20 cellular contexts compared by ENCODE assay signal in genomic region chr9:133777111-133777791, GRCh38. TPM values are rescaled to one million over a fixed set of nuclear protein-coding genes. Genes with fewer than 3 reads are reported as not detected.
DNase-seq lines count a peak whose midpoint lies in the region; ATAC-seq, FAIRE-seq and TF ChIP-seq lines count a peak whose summit lies in the region.
"Had no signal": no experiment of that assay in that cellular context is flagged by ENCODE, and none has a peak within 500 bp of the region (broad histone marks: within the 10 kb centered on the region; RNA-seq: fewer than 3 reads in every experiment).

No MANE protein-coding gene starts in this region.

- no peak overlapping the region for H2AFZ ChIP-seq in HepG2 (ENCODE audit: low read length)

- no peak overlapping the region for H3K4me3 Mint-ChIP-seq in endodermal cell
- H3K4me3 Mint-ChIP-seq: CD8-positive, alpha-beta T cell had no signal

- ATAC-seq in HepG2 (no peak), HG03196 (IDR thresholded peaks at IDR 0.05; ENCODE audit: unreplicated experiment) (no peak)
- ATAC-seq: CD8-positive, alpha-beta T cell had no signal

- peaks cover 29% of the 10 kb centered on the region for H3K36me3 Mint-ChIP-seq in endodermal cell (ENCODE audit: low read depth)
- H3K36me3 Mint-ChIP-seq: CD8-positive, alpha-beta T cell had no signal

- no peaks in the 10 kb centered on the region; the same call in 1 of the 2 replicates for H4K20me1 ChIP-seq in HepG2 (ENCODE audit: insufficient read depth, low read length)

- CTCF ChIA-PET in HepG2 (lab: Yijun Ruan, JAX; ENCODE audit: low intra/inter-chr PET ratio, low total read pairs) = no interaction called here

- H3K9ac ChIP-seq in endodermal cell (ENCODE audit: extremely low read depth, low read length, poor library complexity, severe bottlenecking) = no peak overlapping the region
- no peak overlapping the region for H3K9ac ChIP-seq in HepG2 (ENCODE audit: insufficient read depth, low read depth, low read length)

- POLR2A ChIA-PET in HepG2 (lab: Yijun Ruan, JAX) = no interaction called here

- no peaks in the 10 kb centered on the region for H3K9me3 Mint-ChIP-seq in endodermal cell
- H3K9me3 Mint-ChIP-seq: CD8-positive, alpha-beta T cell had no signal

- no peak for TF ChIP-seq POLR2A in HepG2 (IDR thresholded peaks at IDR 0.05; ENCODE audit: insufficient read depth in 1 of 2, low read depth in 2 of 2, low read length in 2 of 2)
- no peak for TF ChIP-seq POLR2A in spleen (IDR thresholded peaks at IDR 0.05)

- H3K36me3 ChIP-seq in endodermal cell (ENCODE audit: control insufficient read depth, insufficient read depth, low read length) = peaks cover 39% of the 10 kb centered on the region
- peaks cover 38 to 72% of the 10 kb centered on the region in 2 experiments; a peak in 4 of 5 replicates for H3K36me3 ChIP-seq in HepG2 (replicated peaks in 1 of 2; ENCODE audit: control insufficient read depth in 1 of 2, insufficient read depth in 2 of 2, low read length in 2 of 2)
- H3K36me3 ChIP-seq in spleen = peaks cover 0 to 92% (median 49%) of the 10 kb centered on the region in 6 donors

- H3K9me3 ChIP-seq in endodermal cell (ENCODE audit: control insufficient read depth, low read length) (peaks cover 7% of the 10 kb centered on the region), HepG2 (ENCODE audit: low read length) (0 out of 2 replicates have a peak, but pooled peaks cover 5% of the 10 kb centered on the region), spleen (peaks cover 0 to 15% (median 3%) of the 10 kb centered on the region in 8 donors)

- DNase-seq in endodermal cell (peak; percentile 29), HepG2 (ENCODE audit: low spot score) (no peak), spleen (peak; percentile 51)
- DNase-seq in activated naive CD4-positive, alpha-beta T cell (lab: John Stamatoyannopoulos, UW) = no peak
- no peak for DNase-seq in effector CD8-positive, alpha-beta T cell (lab: John Stamatoyannopoulos, UW)
- DNase-seq: CD8-positive, alpha-beta T cell; GOT3; HCEC 1CT; Kasumi-1; NCI-H1417 treated with DMSO at 0.1 percent for 48 hours; NCI-H187 treated with DMSO at 0.1 percent for 48 hours; NCI-H2107; NCI-H446 treated with DMSO at 0.1 percent for 48 hours; NCI-H526 treated with DMSO at 0.1 percent for 48 hours; SHP77 had no signal

- TF ChIP-seq CTCF in endodermal cell (conservative IDR thresholded peaks at IDR 0.05) (no peak), HepG2 (CRISPR knock-in tag; IDR thresholded peaks at IDR 0.05) (no peak), spleen (IDR thresholded peaks at IDR 0.05 in 8 of 11, conservative IDR thresholded peaks at IDR 0.05 in 3 of 11) (no peak)

- no peaks in the 10 kb centered on the region for H3K4me1 ChIP-seq in endodermal cell (ENCODE audit: control insufficient read depth, insufficient read depth, low read length)
- no peaks in the 10 kb centered on the region for H3K4me1 ChIP-seq in HepG2 (ENCODE audit: insufficient read depth, low read length)
- peaks cover 0 to 7% (median under 1%) of the 10 kb centered on the region in 6 donors for H3K4me1 ChIP-seq in spleen

- no peaks in the 10 kb centered on the region for H3K4me1 Mint-ChIP-seq in endodermal cell

- TF ChIP-seq EP300 in HepG2 (IDR thresholded peaks at IDR 0.05; ENCODE audit: low read depth in 2 of 2, low read length in 2 of 2) (no peak), HepG2 (CRISPR knock-in tag; IDR thresholded peaks at IDR 0.05; ENCODE audit: borderline replicate concordance) (no peak)

- H3K4me3 ChIP-seq in endodermal cell (ENCODE audit: low read length) = no peak overlapping the region
- H3K4me3 ChIP-seq in HepG2 (replicated peaks in 1 of 3; ENCODE audit: insufficient read depth in 1 of 3, low read depth in 2 of 3, low read length in 3 of 3) = no peak overlapping the region
- no peak overlapping the region for H3K4me3 ChIP-seq in spleen

- H3K27me3 ChIP-seq in endodermal cell (ENCODE audit: control insufficient read depth, insufficient read depth, low read length, poor library complexity, severe bottlenecking) = no peaks in the 10 kb centered on the region
- H3K27me3 ChIP-seq in HepG2 (ENCODE audit: control insufficient read depth in 1 of 2, insufficient read depth in 2 of 2, low read length in 2 of 2) = no peaks in the 10 kb centered on the region
- peaks cover 0 to 5% (median 0%) of the 10 kb centered on the region in 7 donors for H3K27me3 ChIP-seq in spleen (replicated peaks in 1 of 7)

- intact Hi-C loops in HepG2 (cut with micrococcal nuclease; ENCODE audit: unreplicated experiment) = no loop called here
- intact Hi-C loops in spleen (cut with DNase I; ENCODE audit: low total_unique reads) = no loop called here

- H3K27ac ChIP-seq in angular gyrus (ENCODE audit: low read depth, low read length) (peak overlapping the region; percentile 31), endodermal cell (ENCODE audit: low read depth, low read length) (no peak overlapping the region), HepG2 (ENCODE audit: extremely low read length, insufficient read depth, low read length) (no peak overlapping the region), spleen (no peak overlapping the region)

- H3K79me2 ChIP-seq in HepG2 (ENCODE audit: insufficient read depth, low read length) = no peaks in the 10 kb centered on the region

- FAIRE-seq in HepG2 (lab: Jason Lieb, UNC) = no peak
- FAIRE-seq: G401.6, GM12892 had no signal

- no peak overlapping the region for H3K4me2 ChIP-seq in HepG2 (ENCODE audit: low read depth, low read length)

- BruUV-seq in HepG2 (replicated peaks; lab: Mats Ljungman, UMichigan) = no TSS peak

- 93 to 94% methylated on average over 7 to 14 of the region's 14 CpGs for WGBS in endodermal cell (ENCODE audit: insufficient coverage in 1 of 2, insufficient read length in 1 of 2), 2 experiments
- 94% methylated on average over 6 of the region's 14 CpGs for WGBS in HepG2 (ENCODE audit: low lambda C conversion rate)
- WGBS in spleen, 5 donors = 74 to 91% (median 81%) methylated on average over 14 of the region's 14 CpGs

- no peak overlapping the region for H3K27ac Mint-ChIP-seq in endodermal cell
- H3K27ac Mint-ChIP-seq: CD8-positive, alpha-beta T cell had no signal

- in situ Hi-C loops in HepG2 (cut with HindIII; ENCODE audit: extremely low pct_ligation_motif_present, low pct_unique_long_range_greater_than_20kb) = no loop called here

- no peaks in the 10 kb centered on the region for H3K27me3 Mint-ChIP-seq in endodermal cell (ENCODE audit: insufficient read depth)

- no peak for TF ChIP-seq RAD21 in HepG2 (CRISPR knock-in tag; IDR thresholded peaks at IDR 0.05)

TF ChIP-seq in HepG2, 621 proteins besides CTCF, POLR2A, EP300 and RAD21:
- TF ChIP-seq AGO2 (optimal IDR thresholded peaks at IDR 0.05; ENCODE audit: low read depth, low read length) (peak; percentile 17), FLYWCH1 (CRISPR knock-in tag; IDR thresholded peaks at IDR 0.05) (no peak), TRIM24 (CRISPR knock-in tag; IDR thresholded peaks at IDR 0.05) (no peak), REXO4 (CRISPR knock-in tag; IDR thresholded peaks at IDR 0.05; ENCODE audit: borderline replicate concordance) (no peak), NCOA1 (CRISPR knock-in tag; IDR thresholded peaks at IDR 0.05) (no peak), FOXA3 (CRISPR knock-in tag; IDR thresholded peaks at IDR 0.05) (no peak)
- TF ChIP-seq, protein P1, sequence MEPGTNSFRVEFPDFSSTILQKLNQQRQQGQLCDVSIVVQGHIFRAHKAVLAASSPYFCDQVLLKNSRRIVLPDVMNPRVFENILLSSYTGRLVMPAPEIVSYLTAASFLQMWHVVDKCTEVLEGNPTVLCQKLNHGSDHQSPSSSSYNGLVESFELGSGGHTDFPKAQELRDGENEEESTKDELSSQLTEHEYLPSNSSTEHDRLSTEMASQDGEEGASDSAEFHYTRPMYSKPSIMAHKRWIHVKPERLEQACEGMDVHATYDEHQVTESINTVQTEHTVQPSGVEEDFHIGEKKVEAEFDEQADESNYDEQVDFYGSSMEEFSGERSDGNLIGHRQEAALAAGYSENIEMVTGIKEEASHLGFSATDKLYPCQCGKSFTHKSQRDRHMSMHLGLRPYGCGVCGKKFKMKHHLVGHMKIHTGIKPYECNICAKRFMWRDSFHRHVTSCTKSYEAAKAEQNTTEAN (CRISPR knock-in tag; conservative IDR thresholded peaks at IDR 0.05) = no peak

RNA-seq across cellular contexts. Expression of gene SARDH, which starts 39.1 kb away (rescaled TPM):
- 10 to 100 TPM in 1 of 2 donors, 1 to 10 TPM in 1; 8.4 to 11.2 TPM for total RNA-seq in endodermal cell
- polyA plus RNA-seq in endodermal cell (2013, experiment 1 of 2) = 6.2 TPM
- 6.1 TPM for polyA plus RNA-seq in endodermal cell (2013, experiment 2 of 2)
- total RNA-seq in HepG2 (2016; rRNA removed; fragmentation: Illumina TruSeq; extraction: Trizol) = 32.5 and 34.9 TPM in 2 replicates
- 5.5 and 6.4 TPM in 2 replicates for total RNA-seq in HepG2 (2016; cell fraction: cytosol; rRNA removed; fragmentation: Illumina TruSeq; extraction: Trizol; ENCODE audit: low read depth)
- 25.6 and 34.1 TPM in 2 replicates for total RNA-seq in HepG2 (2016; cell fraction: insoluble cytoplasmic fraction; rRNA removed; fragmentation: Illumina TruSeq; extraction: Trizol)
- 13.0 TPM in 2 replicates for total RNA-seq in HepG2 (2016; cell fraction: membrane; rRNA removed; fragmentation: Illumina TruSeq; extraction: Trizol)
- total RNA-seq in HepG2 (2016; cell fraction: nucleus; rRNA removed; fragmentation: Illumina TruSeq; extraction: Trizol) = 26.8 and 31.9 TPM in 2 replicates
- polyA plus RNA-seq in HepG2 (2011; rRNA removed) = 11.6 and 15.6 TPM in 2 replicates
- polyA plus RNA-seq in HepG2 (2011; cell fraction: cytosol; rRNA removed) = 6.1 and 10.1 TPM in 2 replicates
- polyA plus RNA-seq in HepG2 (2011; cell fraction: nucleus; rRNA removed) = 107 and 130 TPM in 2 replicates
- polyA plus RNA-seq in HepG2 (2012) = 20.2 and 23.9 TPM in 2 replicates
- 4.0 and 4.1 TPM in 2 replicates for polyA plus RNA-seq in HepG2 (2016; cell fraction: cytosol; fragmentation: Illumina TruSeq; extraction: Trizol; ENCODE audit: low read depth)
- 23.4 and 31.6 TPM in 2 replicates for polyA plus RNA-seq in HepG2 (2016; cell fraction: insoluble cytoplasmic fraction; fragmentation: Illumina TruSeq; extraction: Trizol; ENCODE audit: low read depth)
- polyA plus RNA-seq in HepG2 (2016; cell fraction: membrane; fragmentation: Illumina TruSeq; extraction: Trizol; ENCODE audit: low read depth) = 7.8 and 8.3 TPM in 2 replicates
- polyA plus RNA-seq in HepG2 (2016; cell fraction: nucleus; fragmentation: Illumina TruSeq; extraction: Trizol; ENCODE audit: insufficient read depth, low read depth) = 46.0 and 50.9 TPM in 2 replicates
- polyA minus RNA-seq in HepG2 (2011; rRNA and poly(A)+ RNA removed; ENCODE audit: low replicate concordance) = 55.5 TPM in 1 of 2 replicates, not detected in the other
- polyA minus RNA-seq in HepG2 (2011; cell fraction: cytosol; rRNA and poly(A)+ RNA removed) = 17.1 and 19.0 TPM in 2 replicates
- polyA minus RNA-seq in HepG2 (2011; cell fraction: nucleus; rRNA and poly(A)+ RNA removed) = 35.9 and 37.7 TPM in 2 replicates
- total RNA-seq in spleen = 1 to 10 TPM; 1.0 to 4.5 (median 3.1) TPM
- polyA plus RNA-seq in spleen = 1 to 10 TPM; 1.3 to 1.5 (median 1.5) TPM
- total RNA-seq: MCF 10A had no signal

Comparison
In these comparisons a context has a peak if more than half of its experiments do, and no peak if none do; other contexts are left out.
1. DNase-seq: peak in endodermal cell (single experiment) and spleen (single experiment); none in HepG2 (single experiment), activated naive CD4-positive, alpha-beta T cell (0 of 4) and effector CD8-positive, alpha-beta T cell (single experiment).